ENCODE assay signal across 13 cellular contexts in genomic region chr1:154807048-154807591, GRCh38.
A peak's percentile ranks its signal among the peaks of the same experiment; 100 is the strongest.
DNase-seq lines count a peak whose midpoint lies in the region; ATAC-seq and TF ChIP-seq lines count a peak whose summit lies in the region.
"Had no signal": no experiment of that assay in that cellular context is flagged by ENCODE, and none has a peak within 500 bp of the region (broad histone marks: within the 10 kb centered on the region; RNA-seq: fewer than 3 reads in every experiment).

No MANE protein-coding gene starts in this region.

- no peaks in the 10 kb centered on the region for H3K27me3 ChIP-seq in dorsolateral prefrontal cortex
- no peaks in the 10 kb centered on the region for H3K27me3 ChIP-seq in right lobe of liver
- H3K27me3 ChIP-seq in PC-9 (ENCODE audit: insufficient read depth, low read depth) = peaks cover 84% of the 10 kb centered on the region

- POLR2A ChIA-PET in GM10248 (lab: Yijun Ruan, JAX) = interaction anchor here (0.6 to 1.1 kb wide), 5 partner anchors 16 to 237 kb away, joined by 3 to 11 read pairs (median 4); no protein-coding TSS in a partner anchor
- POLR2A ChIA-PET in PC-9 (lab: Charles Lee; ENCODE audit: unreplicated experiment) = no interaction called here

- 55% methylated on average over 8 of the region's 12 CpGs for WGBS in right lobe of liver (ENCODE audit: insufficient coverage, low coverage, low lambda C conversion rate, missing lambda C conversion rate)

- H3K36me3 ChIP-seq in right lobe of liver (no peaks in the 10 kb centered on the region), PC-9 (ENCODE audit: low read depth) (no peaks in the 10 kb centered on the region)

- H3K9me2 ChIP-seq in PC-9 (ENCODE audit: insufficient read depth) = no peaks in the 10 kb centered on the region
- H3K9me2 ChIP-seq: SK-N-SH had no signal

- TF ChIP-seq CTCF in GM10248 (IDR thresholded peaks at IDR 0.05; ENCODE audit: control extremely low read depth, extremely low read depth, low read depth, missing control alignments) (no peak), dorsolateral prefrontal cortex (IDR thresholded peaks at IDR 0.05 in 54 of 56, conservative IDR thresholded peaks at IDR 0.05 in 2 of 56; ENCODE audit: low read depth in 1 of 56, partially characterized antibody in 56 of 56) (no peak), right lobe of liver (IDR thresholded peaks at IDR 0.05) (no peak), PC-9 (conservative IDR thresholded peaks at IDR 0.05) (no peak)

- H3K9me3 ChIP-seq in right lobe of liver (no peaks in the 10 kb centered on the region), PC-9 (ENCODE audit: insufficient read depth, low read depth) (no peaks in the 10 kb centered on the region)
- H3K9me3 ChIP-seq: SK-N-SH had no signal

- H3K27ac ChIP-seq in dorsolateral prefrontal cortex (peak overlapping the region in 35 of 59 donors; percentile 7 to 76 (median 40)), right lobe of liver (no peak overlapping the region), PC-9 (no peak overlapping the region)

- H4K20me1 ChIP-seq in PC-9 (ENCODE audit: insufficient read depth) = no peaks in the 10 kb centered on the region

- H3K79me2 ChIP-seq in PC-9 (ENCODE audit: low read depth) = no peaks in the 10 kb centered on the region

- BruUV-seq in PC-9 (replicated peaks; lab: Mats Ljungman, UMichigan) = no TSS peak

- CTCF ChIA-PET in GM10248 (lab: Yijun Ruan, JAX) = interaction anchor here (1.0 to 3.6 kb wide), 15 partner anchors 10 to 254 kb away, joined by 3 to 24 read pairs (median 5); no protein-coding TSS in a partner anchor
- CTCF ChIA-PET in PC-9 (lab: Charles Lee) = no interaction called here

- no peak for TF ChIP-seq POLR2A in right lobe of liver (IDR thresholded peaks at IDR 0.05)

- DNase-seq in GM10248 (ENCODE audit: extremely low spot score) = peak; percentile 81
- no peak for DNase-seq in dorsolateral prefrontal cortex
- no peak for DNase-seq in right lobe of liver
- DNase-seq in stimulated activated naive CD4-positive, alpha-beta T cell treated with Interleukin-2 at 50 U/mL for 16 hours (lab: John Stamatoyannopoulos, UW) = no peak
- DNase-seq in left cardiac atrium = no peak
- DNase-seq in PC-9 = no peak
- DNase-seq: activated T-cell treated with anti-CD3 and anti-CD28 coated beads, Interleukin-2, amount 50 U/mL, for 1 hour; CD4-positive, alpha-beta T cell; NCI-H1436 had no signal

- intact Hi-C loops in dorsolateral prefrontal cortex (cut with DNase I) (no loop called here), right lobe of liver (cut with DNase I) (no loop called here), left cardiac atrium (cut with DNase I) (loop anchor here in 1 of 2 donors (10.0 kb wide), 1 partner anchor 58 kb away; no protein-coding TSS in a partner anchor), PC-9 (cut with micrococcal nuclease; ENCODE audit: unreplicated experiment) (no loop called here)

- H3K4me2 ChIP-seq in PC-9 = no peak overlapping the region
- H3K4me2 ChIP-seq: SK-N-SH had no signal

- H3K4me1 ChIP-seq in right lobe of liver (no peaks in the 10 kb centered on the region), PC-9 (replicated peaks; ENCODE audit: insufficient read depth) (no peaks in the 10 kb centered on the region)

- H2AFZ ChIP-seq in PC-9 = no peak overlapping the region

- peak; percentile 65 for ATAC-seq in GM19395 (IDR thresholded peaks at IDR 0.05; ENCODE audit: unreplicated experiment)
- peak; percentile 67 for ATAC-seq in HG03103 (IDR thresholded peaks at IDR 0.05; ENCODE audit: low read depth, unreplicated experiment)
- ATAC-seq in right lobe of liver = no peak
- no peak for ATAC-seq in left cardiac atrium
- ATAC-seq: HCT116 had no signal

- H3K4me3 ChIP-seq in dorsolateral prefrontal cortex (no peak overlapping the region), right lobe of liver (no peak overlapping the region), PC-9 (no peak overlapping the region)

- H3F3A ChIP-seq in PC-9 (ENCODE audit: insufficient read depth, low read depth) = no peaks in the 10 kb centered on the region

Comparison
In these comparisons a context has a peak if more than half of its experiments do, and no peak if none do; other contexts are left out.
1. ATAC-seq: peak in GM19395 (single experiment) and HG03103 (single experiment); none in right lobe of liver (0 of 4) and left cardiac atrium (0 of 2).
2. H3K27ac ChIP-seq: peak in dorsolateral prefrontal cortex (35 of 59); none in right lobe of liver (0 of 3) and PC-9 (single experiment).